Comparison of ENCODE assay signal across 10 cellular contexts in genomic region chrX:41337140-41337539, GRCh38. TPM values are rescaled to one million over a fixed set of nuclear protein-coding genes. Genes with fewer than 3 reads are reported as not detected.
DNase-seq lines count a peak whose midpoint lies in the region; ATAC-seq and TF ChIP-seq lines count a peak whose summit lies in the region.
"Had no signal": no experiment of that assay in that cellular context is flagged by ENCODE, and none has a peak within 500 bp of the region (broad histone marks: within the 10 kb centered on the region; RNA-seq: fewer than 3 reads in every experiment).

No MANE protein-coding gene starts in this region.

- H3K36me3 Mint-ChIP-seq in H9 (ENCODE audit: insufficient read depth in 1 of 3, low read depth in 3 of 3), result peaks cover 42 to 77% (median 73%) of the 10 kb centered on the region in 3 experiments
- peaks cover 51% of the 10 kb centered on the region for H3K36me3 Mint-ChIP-seq in T-helper 1 cell treated with Interleukin-12 subunit alpha and Interleukin-12 subunit beta and Interleukin-4 antibody, amounts not matched to agents 30 μg/mL and 1 μg/mL, for 36 hours (ENCODE audit: low read depth)

- no peak overlapping the region for H2BK12ac ChIP-seq in H9 (ENCODE audit: insufficient read length, low read depth, low read length)

- H3K14ac ChIP-seq in H9 (ENCODE audit: insufficient read depth, low read length), result no peak overlapping the region

- no peak overlapping the region for H3K27ac ChIP-seq in H9 (ENCODE audit: insufficient read length, low read depth, low read length)

- no peaks in the 10 kb centered on the region for H3K27me3 ChIP-seq in H9 (ENCODE audit: insufficient read depth, low read length)
- no peaks in the 10 kb centered on the region for H3K27me3 ChIP-seq in skeletal muscle satellite cell (ENCODE audit: control insufficient read depth, insufficient read depth, low read length)

- no peaks in the 10 kb centered on the region; the same call in 1 of the 2 replicates for H3K27me3 Mint-ChIP-seq in H9 (ENCODE audit: low read depth)
- H3K27me3 Mint-ChIP-seq in T-helper 1 cell treated with Interleukin-12 subunit alpha and Interleukin-12 subunit beta and Interleukin-4 antibody, amounts not matched to agents 30 μg/mL and 1 μg/mL, for 36 hours (ENCODE audit: low read depth), result no peaks in the 10 kb centered on the region

- peak overlapping the region; percentile 78 for H3K4me2 ChIP-seq in H9 (ENCODE audit: insufficient read depth, insufficient read length, low read length)
- H3K4me2 ChIP-seq in skeletal muscle satellite cell (ENCODE audit: low read length), result peak overlapping the region; percentile 94

- peak overlapping the region; percentile 90 for H3K4me3 ChIP-seq in fibroblast of pulmonary artery (replicated peaks; ENCODE audit: low read depth, low read length)
- peak overlapping the region; percentile 94 for H3K4me3 ChIP-seq in skeletal muscle satellite cell (ENCODE audit: low read length)

- peaks cover 47% of the 10 kb centered on the region for H3K36me3 ChIP-seq in skeletal muscle satellite cell (ENCODE audit: insufficient read depth, low read length)

- DNase-seq in H9 (no peak), fibroblast of pulmonary artery (ENCODE audit: low read depth) (no peak), GM20000 (ENCODE audit: low spot score) (no peak), LoVo (ENCODE audit: low spot score) (no peak), OCI-M2 (lab: John Stamatoyannopoulos, UW; ENCODE audit: unreplicated experiment) (no peak)
- DNase-seq: anterior cingulate cortex, NCI-H2171 had no signal

- H4K5ac ChIP-seq in H9 (ENCODE audit: insufficient read length, low read depth, low read length), result no peak overlapping the region

- no peak overlapping the region for H2BK20ac ChIP-seq in H9 (ENCODE audit: low read depth, low read length, poor library complexity, severe bottlenecking)

- H3K4me3 Mint-ChIP-seq in H9, result peak overlapping the region; percentile 92 to 93
- H3K4me3 Mint-ChIP-seq in T-helper 1 cell treated with Interleukin-12 subunit alpha and Interleukin-12 subunit beta and Interleukin-4 antibody, amounts not matched to agents 30 μg/mL and 1 μg/mL, for 36 hours, result peak overlapping the region; percentile 96

- no peak overlapping the region for H3K56ac ChIP-seq in H9 (ENCODE audit: insufficient read length, low read depth, low read length)

- H3K9me3 ChIP-seq in H9 (ENCODE audit: control insufficient read depth, low read depth, low read length) (no peaks in the 10 kb centered on the region), skeletal muscle satellite cell (replicated peaks; ENCODE audit: low read length) (no peaks in the 10 kb centered on the region)

- TF ChIP-seq CTCF in H9 (conservative IDR thresholded peaks at IDR 0.05), result no peak
- no peak for TF ChIP-seq CTCF in fibroblast of pulmonary artery (IDR thresholded peaks at IDR 0.05; ENCODE audit: low read length, missing control alignments)
- no peak for TF ChIP-seq CTCF in GM20000 (IDR thresholded peaks at IDR 0.05; ENCODE audit: extremely low read depth, missing control alignments)

- no peak overlapping the region for H4K91ac ChIP-seq in H9 (ENCODE audit: insufficient read length, low read depth, low read length)

- H3K9ac ChIP-seq in H9 (ENCODE audit: extremely low read depth, insufficient read length, low read length), result no peak overlapping the region
- H3K9ac ChIP-seq in skeletal muscle satellite cell (ENCODE audit: low read depth, low read length), result peak overlapping the region; percentile 13

- no peaks in the 10 kb centered on the region; the same call in 1 of the 2 replicates for H3K4me1 ChIP-seq in H9 (ENCODE audit: insufficient read depth, low read length)
- H3K4me1 ChIP-seq in skeletal muscle satellite cell (ENCODE audit: control insufficient read depth, insufficient read depth, low read length), result peaks cover 41% of the 10 kb centered on the region

- H3K23me2 ChIP-seq in H9 (ENCODE audit: insufficient read length, low read depth, low read length, poor library complexity, severe bottlenecking), result peaks cover 10% of the 10 kb centered on the region

- H2BK15ac ChIP-seq in H9 (ENCODE audit: low read depth, low read length), result no peak overlapping the region

- no peak for ATAC-seq in GM21515 (IDR thresholded peaks at IDR 0.05; ENCODE audit: unreplicated experiment)

- no peak overlapping the region for H3K18ac ChIP-seq in H9 (ENCODE audit: insufficient read length, low read depth, low read length)

- peaks cover 54 to 60% of the 10 kb centered on the region in 2 experiments for H3K9me3 Mint-ChIP-seq in H9
- H3K9me3 Mint-ChIP-seq in T-helper 1 cell treated with Interleukin-12 subunit alpha and Interleukin-12 subunit beta and Interleukin-4 antibody, amounts not matched to agents 30 μg/mL and 1 μg/mL, for 36 hours, result no peaks in the 10 kb centered on the region

- no peak overlapping the region for H3T11ph ChIP-seq in H9 (ENCODE audit: low read length)

- no peak overlapping the region for H3K27ac Mint-ChIP-seq in H9
- H3K27ac Mint-ChIP-seq in T-helper 1 cell treated with Interleukin-12 subunit alpha and Interleukin-12 subunit beta and Interleukin-4 antibody, amounts not matched to agents 30 μg/mL and 1 μg/mL, for 36 hours, result peak overlapping the region; percentile 26

- no peaks in the 10 kb centered on the region for H4K20me1 ChIP-seq in H9 (ENCODE audit: control insufficient read depth, insufficient read depth, insufficient read length)

- no peak overlapping the region for H2AK5ac ChIP-seq in H9 (ENCODE audit: insufficient read length, low read length)

- no peak overlapping the region for H2BK5ac ChIP-seq in H9 (ENCODE audit: insufficient read length, low read length)

- no peak overlapping the region for H3K4ac ChIP-seq in H9 (ENCODE audit: low read depth, low read length)

- WGBS in H9 (ENCODE audit: extremely low coverage, insufficient read length, low lambda C conversion rate), result no CpG with 5 or more reads among the region's 1 CpG

- no peak overlapping the region for H2AFZ ChIP-seq in H9 (ENCODE audit: low read length)

- no peak overlapping the region for H3K23ac ChIP-seq in H9 (ENCODE audit: insufficient read length, low read depth, low read length)

- no peaks in the 10 kb centered on the region for H3K79me1 ChIP-seq in H9 (ENCODE audit: insufficient read depth, low read depth, low read length, poor library complexity, severe bottlenecking)

- peaks cover 11 to 27% of the 10 kb centered on the region in 2 experiments; a peak in 3 of 4 replicates for H3K4me1 Mint-ChIP-seq in H9
- peaks cover 30% of the 10 kb centered on the region for H3K4me1 Mint-ChIP-seq in T-helper 1 cell treated with Interleukin-12 subunit alpha and Interleukin-12 subunit beta and Interleukin-4 antibody, amounts not matched to agents 30 μg/mL and 1 μg/mL, for 36 hours (ENCODE audit: low read depth)

- H3K79me2 ChIP-seq in H9 (ENCODE audit: insufficient read depth, low read length), result peaks cover 57% of the 10 kb centered on the region

- H2BK120ac ChIP-seq in H9 (ENCODE audit: low read depth, low read length, poor library complexity, severe bottlenecking), result no peak overlapping the region

- no peak overlapping the region for H4K8ac ChIP-seq in H9 (replicated peaks; ENCODE audit: insufficient read length, low read depth, low read length)

RNA-seq across cellular contexts. Expression of gene DDX3X, which starts 3.2 kb away (rescaled TPM):
- 328 and 338 TPM in 2 replicates for total RNA-seq in H9 (2021)
- total RNA-seq in skeletal muscle satellite cell (2012; rRNA removed), result 92.8 and 138 TPM in 2 replicates
